ENCODE assay signal across 29 cellular contexts in the genomic region with DNA sequence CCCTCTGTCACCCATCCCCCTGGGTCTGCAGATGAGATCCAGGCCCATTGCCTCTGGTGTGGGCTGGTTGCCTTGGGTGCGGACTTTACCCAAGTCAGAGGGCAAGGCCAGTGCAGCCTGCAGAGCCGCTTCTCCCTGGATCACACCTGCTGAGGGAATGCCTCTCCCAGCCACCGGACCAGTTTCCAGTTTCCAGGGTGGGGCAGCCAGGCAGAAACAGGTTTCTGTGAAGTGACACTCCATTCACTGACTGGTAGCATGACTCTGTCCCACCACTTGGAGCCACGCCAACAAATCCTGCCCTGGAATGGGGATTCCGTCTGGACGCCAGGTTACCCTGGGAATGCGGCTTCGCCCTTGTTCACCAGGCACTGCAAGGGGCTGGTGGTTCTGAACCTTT. TPM values are rescaled to one million over a fixed set of nuclear protein-coding genes. Genes with fewer than 3 reads are reported as not detected.
DNase-seq lines count a peak whose midpoint lies in the region; ATAC-seq, FAIRE-seq and TF ChIP-seq lines count a peak whose summit lies in the region.
"Had no signal": no experiment of that assay in that cellular context is flagged by ENCODE, and none has a peak within 500 bp of the region (broad histone marks: within the 10 kb centered on the region; RNA-seq: fewer than 3 reads in every experiment).

No MANE protein-coding gene starts in this region.

- no peaks in the 10 kb centered on the region for H3K79me2 ChIP-seq in HCT116 (ENCODE audit: insufficient read depth, low read length)

- H3K27me3 ChIP-seq in HCT116 (ENCODE audit: insufficient read depth, low read length) (no peaks in the 10 kb centered on the region), neuronal stem cell (ENCODE audit: control insufficient read depth in 3 of 3, insufficient read depth in 3 of 3, low read depth in 1 of 3, low read length in 3 of 3) (peaks cover 0 to 31% (median 0%) of the 10 kb centered on the region in 3 experiments), ovary (no peaks in the 10 kb centered on the region), testis (no peaks in the 10 kb centered on the region)
- H3K27me3 ChIP-seq: dorsolateral prefrontal cortex had no signal

- H2AFZ ChIP-seq in HCT116 (ENCODE audit: low read depth, low read length, poor library complexity, severe bottlenecking): no peak overlapping the region
- no peak overlapping the region for H2AFZ ChIP-seq in neuronal stem cell (ENCODE audit: low read length)

- no TSS peak for BruUV-seq in HCT116 (replicated peaks; lab: Mats Ljungman, UMichigan)

- H3K23ac ChIP-seq in neuronal stem cell (ENCODE audit: low read depth, low read length, poor library complexity): no peak overlapping the region

- no peaks in the 10 kb centered on the region for H3K9me3 Mint-ChIP-seq in stimulated activated effector memory CD8-positive, alpha-beta T cell treated with anti-CD3 and anti-CD28 coated beads, Interleukin-12 subunit alpha, Interleukin-12 subunit beta, amount 100 ng/mL, for 72 hours
- H3K9me3 Mint-ChIP-seq: activated T-cell treated with anti-CD3 and anti-CD28 coated beads, Interleukin-2, amount 50 U/mL, for 24 hours; CD8-positive, alpha-beta memory T cell; neural crest cell; stimulated activated naive CD8-positive, alpha-beta T cell treated with anti-CD3 and anti-CD28 coated beads, Interleukin-15, amount 100 ng/mL, for 72 hours had no signal

- H3K14ac ChIP-seq in neuronal stem cell (ENCODE audit: low read length): no peak overlapping the region

- no peak overlapping the region for H3K9ac ChIP-seq in HCT116 (ENCODE audit: low read length)
- peak overlapping the region in 1 of 2 donors; percentile 44 for H3K9ac ChIP-seq in kidney (ENCODE audit: low read length in 2 of 2)
- H3K9ac ChIP-seq in neuronal stem cell (ENCODE audit: low read depth, low read length, poor library complexity): no peak overlapping the region

- no peaks in the 10 kb centered on the region for H3K4me1 Mint-ChIP-seq in stimulated activated effector memory CD8-positive, alpha-beta T cell treated with anti-CD3 and anti-CD28 coated beads, Interleukin-12 subunit alpha, Interleukin-12 subunit beta, amount 100 ng/mL, for 72 hours
- H3K4me1 Mint-ChIP-seq: CD8-positive, alpha-beta memory T cell; stimulated activated naive CD8-positive, alpha-beta T cell treated with anti-CD3 and anti-CD28 coated beads, Interleukin-15, amount 100 ng/mL, for 72 hours had no signal

- TF ChIP-seq POLR2A in HCT116 (IDR thresholded peaks at IDR 0.05; ENCODE audit: borderline replicate concordance, extremely low read depth, insufficient read depth, insufficient read length) (no peak), ovary (IDR thresholded peaks at IDR 0.05) (no peak), testis (IDR thresholded peaks at IDR 0.05) (no peak)

- DNase-seq in HCT116 (ENCODE audit: low read depth, low spot score) (no peak), NCI-H526 treated with DMSO at 0.1 percent for 48 hours (lab: John Stamatoyannopoulos, UW) (peak; percentile 9), kidney (peak; percentile 94), neuronal stem cell (ENCODE audit: low spot score) (no peak), ovary (no peak), testis (no peak), SW 1271 (lab: John Stamatoyannopoulos, UW) (no peak)
- DNase-seq in stimulated activated effector memory CD8-positive, alpha-beta T cell treated with anti-CD3 and anti-CD28 coated beads, Interleukin-12 subunit alpha, Interleukin-12 subunit beta, amount 100 ng/mL, for 72 hours (ENCODE audit: low spot score in 2 of 2): no peak
- DNase-seq: activated naive CD4-positive, alpha-beta T cell treated with Interleukin-2 at 50 U/mL for 16 hours; activated T-cell treated with anti-CD3 and anti-CD28 coated beads, Interleukin-2, amount 50 U/mL, for 24 hours; anterior cingulate cortex; CD8-positive, alpha-beta memory T cell; central memory CD4-positive, alpha-beta T cell; DND-41; dorsolateral prefrontal cortex; erythroblast; gastrocnemius medialis; H7; NCI-H1092 treated with DMSO at 0.1 percent for 48 hours; NCI-H2081 treated with DMSO at 0.1 percent for 48 hours; NCI-H69; stimulated activated CD4-positive, alpha-beta T cell treated with anti-CD3 and anti-CD28 coated beads, Interleukin-4, amount 100 ng/mL, for 1 hour; stimulated activated naive CD8-positive, alpha-beta T cell treated with anti-CD3 and anti-CD28 coated beads, Interleukin-15, amount 100 ng/mL, for 72 hours; trophoblast cell had no signal

- CTCF ChIA-PET in HCT116 (lab: Charles Lee): no interaction called here

- intact Hi-C loops in HCT116 (cut with micrococcal nuclease) (no loop called here), kidney (cut with DNase I) (no loop called here), ovary (cut with DNase I) (no loop called here), testis (cut with DNase I; ENCODE audit: low total_unique reads) (no loop called here)

- no peaks in the 10 kb centered on the region; a peak in 1 of 4 replicates for H3K36me3 ChIP-seq in HCT116 (ENCODE audit: control insufficient read depth in 1 of 2, insufficient read depth in 2 of 2, low read length in 2 of 2)
- peaks cover 0 to 3% of the 10 kb centered on the region in 2 donors for H3K36me3 ChIP-seq in kidney (ENCODE audit: control insufficient read depth in 1 of 2, insufficient read depth in 2 of 2, low read length in 2 of 2)
- H3K36me3 ChIP-seq in neuronal stem cell (replicated peaks in 1 of 2; ENCODE audit: control insufficient read depth in 2 of 2, insufficient read depth in 2 of 2, low read length in 2 of 2): no peaks in the 10 kb centered on the region
- H3K36me3 ChIP-seq in ovary: no peaks in the 10 kb centered on the region
- H3K36me3 ChIP-seq in testis (ENCODE audit: low read depth, missing control alignments): no peaks in the 10 kb centered on the region
- H3K36me3 ChIP-seq: gastrocnemius medialis had no signal

- H3K4me3 ChIP-seq in HCT116 (replicated peaks in 1 of 2; ENCODE audit: low read depth in 1 of 2, low read length in 2 of 2) (no peak overlapping the region), kidney (ENCODE audit: low read length in 2 of 2) (no peak overlapping the region), neuronal stem cell (ENCODE audit: low read length in 2 of 2) (peak overlapping the region in 1 of 2 donors; percentile 29), ovary (no peak overlapping the region), testis (no peak overlapping the region)
- H3K4me3 ChIP-seq: dorsolateral prefrontal cortex, gastrocnemius medialis, SK-N-MC had no signal

- TF ChIP-seq RAD21 in HCT116 (IDR thresholded peaks at IDR 0.05; ENCODE audit: low read depth): no peak

- no peak overlapping the region; the same call in 1 of the 2 replicates for H3K27ac ChIP-seq in HCT116 (ENCODE audit: low read depth, low read length)
- H3K27ac ChIP-seq in kidney (ENCODE audit: low read depth in 2 of 2, low read length in 2 of 2): peak overlapping the region; percentile 80 to 87
- no peak overlapping the region for H3K27ac ChIP-seq in neuronal stem cell (replicated peaks; ENCODE audit: low read length)
- H3K27ac ChIP-seq in ovary: no peak overlapping the region
- no peak overlapping the region for H3K27ac ChIP-seq in testis
- H3K27ac ChIP-seq: dorsolateral prefrontal cortex, gastrocnemius medialis, SK-N-MC had no signal

- H2BK120ac ChIP-seq in neuronal stem cell (ENCODE audit: low read depth, low read length): no peak overlapping the region

- peak; percentile 80 for ATAC-seq in HCT116
- ATAC-seq in stimulated activated effector memory CD8-positive, alpha-beta T cell treated with anti-CD3 and anti-CD28 coated beads, Interleukin-12 subunit alpha, Interleukin-12 subunit beta, amount 100 ng/mL, for 72 hours: no peak
- ATAC-seq: gastrocnemius medialis; Panc1; stimulated activated naive CD8-positive, alpha-beta T cell treated with anti-CD3 and anti-CD28 coated beads, Interleukin-15, amount 100 ng/mL, for 72 hours; WTC11 had no signal

- no peaks in the 10 kb centered on the region for H4K20me1 ChIP-seq in HCT116 (ENCODE audit: insufficient read depth)

- H3K4me2 ChIP-seq in HCT116 (ENCODE audit: low read length) (peak overlapping the region; percentile 42), neuronal stem cell (ENCODE audit: insufficient read depth, low read length, poor library complexity, severe bottlenecking) (no peak overlapping the region)

- no peaks in the 10 kb centered on the region for H3K79me1 ChIP-seq in neuronal stem cell (ENCODE audit: low read depth, low read length)

- H4K8ac ChIP-seq in neuronal stem cell (ENCODE audit: low read depth, low read length): no peak overlapping the region

- no peak overlapping the region for H2BK12ac ChIP-seq in neuronal stem cell (ENCODE audit: low read length)

- H3K9me2 ChIP-seq in HCT116 (ENCODE audit: insufficient read depth): no peaks in the 10 kb centered on the region

- no peaks in the 10 kb centered on the region for H3K9me3 ChIP-seq in HCT116 (ENCODE audit: control insufficient read depth in 1 of 2, insufficient read depth in 1 of 2, low read depth in 1 of 2, low read length in 2 of 2)
- no peaks in the 10 kb centered on the region for H3K9me3 ChIP-seq in kidney (ENCODE audit: control insufficient read depth in 1 of 2, low read length in 2 of 2)
- no peaks in the 10 kb centered on the region for H3K9me3 ChIP-seq in neuronal stem cell (replicated peaks in 1 of 2; ENCODE audit: control insufficient read depth in 2 of 2, insufficient read depth in 1 of 2, low read depth in 1 of 2, low read length in 2 of 2)
- H3K9me3 ChIP-seq in ovary: no peaks in the 10 kb centered on the region
- H3K9me3 ChIP-seq in testis: no peaks in the 10 kb centered on the region
- H3K9me3 ChIP-seq: gastrocnemius medialis had no signal

- TF ChIP-seq CTCF in HCT116 (IDR thresholded peaks at IDR 0.05 in 2 of 3, conservative IDR thresholded peaks at IDR 0.05 in 1 of 3; ENCODE audit: borderline replicate concordance in 1 of 3, insufficient read depth in 1 of 3, low read depth in 2 of 3, low read length in 2 of 3): no peak
- no peak for TF ChIP-seq CTCF in kidney (IDR thresholded peaks at IDR 0.05; ENCODE audit: borderline replicate concordance, extremely low read depth, insufficient read depth)
- no peak for TF ChIP-seq CTCF in ovary (IDR thresholded peaks at IDR 0.05)
- TF ChIP-seq CTCF in testis (IDR thresholded peaks at IDR 0.05): no peak

- H2AK5ac ChIP-seq in neuronal stem cell (ENCODE audit: low read depth, low read length): peak overlapping the region; percentile 33

- no peak overlapping the region for H3K18ac ChIP-seq in neuronal stem cell (ENCODE audit: low read length)

- POLR2A ChIA-PET in HCT116 (lab: Charles Lee): no interaction called here

- no peak overlapping the region for H4K91ac ChIP-seq in neuronal stem cell (ENCODE audit: low read depth, low read length, poor library complexity)

- TF ChIP-seq EP300 in ovary (IDR thresholded peaks at IDR 0.05): no peak

- no CpG with 5 or more reads among the region's 8 CpGs for WGBS in neuronal stem cell (ENCODE audit: extremely low coverage in 2 of 2, insufficient read length in 2 of 2, insufficient replicate concordance in 1 of 2), 2 donors
- WGBS in ovary, 3 donors: 81 to 85% (median 82%) methylated on average over 8 of the region's 8 CpGs
- WGBS in testis, 2 donors: 82 to 86% methylated on average over 3 to 8 of the region's 8 CpGs

- H2BK5ac ChIP-seq in neuronal stem cell (ENCODE audit: low read length): no peak overlapping the region

- RAD21 ChIA-PET in HCT116 (lab: Charles Lee; ENCODE audit: low non-redundant PET in 1 of 2, low total read pairs in 2 of 2, uncharacterized antibody in 2 of 2, unreplicated experiment in 2 of 2): no interaction called here

- H3K4me1 ChIP-seq in HCT116 (ENCODE audit: control insufficient read depth in 1 of 2, insufficient read depth in 2 of 2, low read length in 2 of 2) (peaks cover 12 to 19% of the 10 kb centered on the region in 2 experiments; a peak in 3 of 4 replicates), kidney (ENCODE audit: control insufficient read depth in 1 of 2, insufficient read depth in 1 of 2, low read depth in 1 of 2, low read length in 2 of 2) (peaks cover 31 to 33% of the 10 kb centered on the region in 2 donors), neuronal stem cell (ENCODE audit: control insufficient read depth in 2 of 2, insufficient read depth in 1 of 2, low read depth in 1 of 2, low read length in 2 of 2) (peaks cover 0 to 1% of the 10 kb centered on the region in 2 donors), ovary (ENCODE audit: insufficient read depth) (peaks cover 2% of the 10 kb centered on the region), testis (no peaks in the 10 kb centered on the region)
- H3K4me1 ChIP-seq: gastrocnemius medialis had no signal

- H3K27ac Mint-ChIP-seq in stimulated activated effector memory CD8-positive, alpha-beta T cell treated with anti-CD3 and anti-CD28 coated beads, Interleukin-12 subunit alpha, Interleukin-12 subunit beta, amount 100 ng/mL, for 72 hours: no peak overlapping the region
- H3K27ac Mint-ChIP-seq: activated T-cell treated with anti-CD3 and anti-CD28 coated beads, Interleukin-2, amount 50 U/mL, for 24 hours; CD8-positive, alpha-beta memory T cell; stimulated activated naive CD8-positive, alpha-beta T cell treated with anti-CD3 and anti-CD28 coated beads, Interleukin-15, amount 100 ng/mL, for 72 hours had no signal

- no peak overlapping the region for H2BK15ac ChIP-seq in neuronal stem cell (ENCODE audit: low read length)

- FAIRE-seq in kidney (lab: Jason Lieb, UNC): no peak
- FAIRE-seq: HTR-8/SVneo had no signal

- H3K4ac ChIP-seq in neuronal stem cell (ENCODE audit: low read length): no peak overlapping the region

- H3K36me3 Mint-ChIP-seq in stimulated activated effector memory CD8-positive, alpha-beta T cell treated with anti-CD3 and anti-CD28 coated beads, Interleukin-12 subunit alpha, Interleukin-12 subunit beta, amount 100 ng/mL, for 72 hours: no peaks in the 10 kb centered on the region
- H3K36me3 Mint-ChIP-seq: CD8-positive, alpha-beta memory T cell had no signal

- H3K4me3 Mint-ChIP-seq in stimulated activated effector memory CD8-positive, alpha-beta T cell treated with anti-CD3 and anti-CD28 coated beads, Interleukin-12 subunit alpha, Interleukin-12 subunit beta, amount 100 ng/mL, for 72 hours: no peak overlapping the region
- H3K4me3 Mint-ChIP-seq: activated T-cell treated with anti-CD3 and anti-CD28 coated beads, Interleukin-2, amount 50 U/mL, for 24 hours; CD8-positive, alpha-beta memory T cell; neural crest cell; stimulated activated naive CD8-positive, alpha-beta T cell treated with anti-CD3 and anti-CD28 coated beads, Interleukin-15, amount 100 ng/mL, for 72 hours; WTC11 had no signal

RNA-seq across cellular contexts. Expression of a gene that starts 30.0 kb away (rescaled TPM):
- total RNA-seq in HCT116 (2021; ENCODE audit: unreplicated experiment): 34.0 TPM
- 30.6 and 30.9 TPM in 2 replicates for polyA plus RNA-seq in HCT116 (2012)
- total RNA-seq in kidney: 51.3 TPM
- 32.7 TPM for polyA plus RNA-seq in kidney (ENCODE audit: insufficient read depth, low read depth, low replicate concordance)
- 0.39 TPM for polyA plus RNA-seq in neuronal stem cell (2013, experiment 1 of 2)
- polyA plus RNA-seq in neuronal stem cell (2013, experiment 2 of 2): 0.48 TPM
- total RNA-seq in ovary: 1 to 10 TPM in 1 of 7 donors, under 1 TPM in 6; 0.12 to 1.7 (median 0.66) TPM
- 1 to 10 TPM in 1 of 2 donors, under 1 TPM in 1; 0.48 to 2.4 TPM for polyA plus RNA-seq in ovary
- under 1 TPM; 0.25 to 0.31 TPM for total RNA-seq in testis
- 4.5 TPM for polyA plus RNA-seq in testis (ENCODE audit: insufficient read depth, low read depth, low replicate concordance)
- total RNA-seq: CD8-positive, alpha-beta memory T cell had no signal
- polyA plus RNA-seq: CD8-positive, alpha-beta memory T cell had no signal

Comparison
In these comparisons a context has a peak if more than half of its experiments do, and no peak if none do; other contexts are left out.
1. DNase-seq: peak in NCI-H526 treated with DMSO at 0.1 percent for 48 hours (single experiment) and kidney (single experiment); none in HCT116 (single experiment), neuronal stem cell (single experiment), ovary (0 of 5), stimulated activated effector memory CD8-positive, alpha-beta T cell treated with anti-CD3 and anti-CD28 coated beads, Interleukin-12 subunit alpha, Interleukin-12 subunit beta, amount 100 ng/mL, for 72 hours (0 of 2), testis (single experiment) and SW 1271 (0 of 2).
2. H3K27ac ChIP-seq: peak in kidney (2 of 2); none in HCT116 (single experiment), neuronal stem cell (single experiment), ovary (0 of 2) and testis (0 of 2).
3. RNA of a gene that starts 30.0 kb away (total RNA-seq): 51.3 TPM in kidney (single experiment) and 34.0 TPM in HCT116 (single experiment); 0.12 to 1.7 TPM in ovary and 0.25 to 0.31 TPM in testis; every median in the first group is over 10 times any median in the second.